In the genomic region with DNA sequence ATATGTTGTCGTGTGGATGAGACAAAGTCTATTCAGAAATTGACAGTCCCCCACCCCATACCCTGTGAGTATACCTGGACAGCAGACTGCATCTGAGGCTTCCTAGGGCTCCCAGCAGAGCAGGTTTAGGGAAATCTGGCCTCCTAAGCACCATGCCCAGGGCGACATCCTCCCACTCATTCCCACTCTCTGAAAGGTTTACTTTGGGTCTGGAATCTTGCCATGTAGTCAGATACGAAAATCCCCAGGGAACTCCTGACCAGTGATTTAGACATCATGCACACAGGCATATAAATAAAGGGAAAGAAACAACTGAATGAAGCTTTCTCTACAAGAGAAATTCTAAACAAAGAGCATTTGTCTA, we compare ENCODE assay signal across 1 cellular context.
TF ChIP-seq lines count a peak whose summit lies in the region.

No MANE protein-coding gene starts in this region.

TF ChIP-seq in GM23338, 12 proteins besides CTCF, POLR2A, EP300 and RAD21 (continued from another document):
- TF ChIP-seq, protein P1, sequence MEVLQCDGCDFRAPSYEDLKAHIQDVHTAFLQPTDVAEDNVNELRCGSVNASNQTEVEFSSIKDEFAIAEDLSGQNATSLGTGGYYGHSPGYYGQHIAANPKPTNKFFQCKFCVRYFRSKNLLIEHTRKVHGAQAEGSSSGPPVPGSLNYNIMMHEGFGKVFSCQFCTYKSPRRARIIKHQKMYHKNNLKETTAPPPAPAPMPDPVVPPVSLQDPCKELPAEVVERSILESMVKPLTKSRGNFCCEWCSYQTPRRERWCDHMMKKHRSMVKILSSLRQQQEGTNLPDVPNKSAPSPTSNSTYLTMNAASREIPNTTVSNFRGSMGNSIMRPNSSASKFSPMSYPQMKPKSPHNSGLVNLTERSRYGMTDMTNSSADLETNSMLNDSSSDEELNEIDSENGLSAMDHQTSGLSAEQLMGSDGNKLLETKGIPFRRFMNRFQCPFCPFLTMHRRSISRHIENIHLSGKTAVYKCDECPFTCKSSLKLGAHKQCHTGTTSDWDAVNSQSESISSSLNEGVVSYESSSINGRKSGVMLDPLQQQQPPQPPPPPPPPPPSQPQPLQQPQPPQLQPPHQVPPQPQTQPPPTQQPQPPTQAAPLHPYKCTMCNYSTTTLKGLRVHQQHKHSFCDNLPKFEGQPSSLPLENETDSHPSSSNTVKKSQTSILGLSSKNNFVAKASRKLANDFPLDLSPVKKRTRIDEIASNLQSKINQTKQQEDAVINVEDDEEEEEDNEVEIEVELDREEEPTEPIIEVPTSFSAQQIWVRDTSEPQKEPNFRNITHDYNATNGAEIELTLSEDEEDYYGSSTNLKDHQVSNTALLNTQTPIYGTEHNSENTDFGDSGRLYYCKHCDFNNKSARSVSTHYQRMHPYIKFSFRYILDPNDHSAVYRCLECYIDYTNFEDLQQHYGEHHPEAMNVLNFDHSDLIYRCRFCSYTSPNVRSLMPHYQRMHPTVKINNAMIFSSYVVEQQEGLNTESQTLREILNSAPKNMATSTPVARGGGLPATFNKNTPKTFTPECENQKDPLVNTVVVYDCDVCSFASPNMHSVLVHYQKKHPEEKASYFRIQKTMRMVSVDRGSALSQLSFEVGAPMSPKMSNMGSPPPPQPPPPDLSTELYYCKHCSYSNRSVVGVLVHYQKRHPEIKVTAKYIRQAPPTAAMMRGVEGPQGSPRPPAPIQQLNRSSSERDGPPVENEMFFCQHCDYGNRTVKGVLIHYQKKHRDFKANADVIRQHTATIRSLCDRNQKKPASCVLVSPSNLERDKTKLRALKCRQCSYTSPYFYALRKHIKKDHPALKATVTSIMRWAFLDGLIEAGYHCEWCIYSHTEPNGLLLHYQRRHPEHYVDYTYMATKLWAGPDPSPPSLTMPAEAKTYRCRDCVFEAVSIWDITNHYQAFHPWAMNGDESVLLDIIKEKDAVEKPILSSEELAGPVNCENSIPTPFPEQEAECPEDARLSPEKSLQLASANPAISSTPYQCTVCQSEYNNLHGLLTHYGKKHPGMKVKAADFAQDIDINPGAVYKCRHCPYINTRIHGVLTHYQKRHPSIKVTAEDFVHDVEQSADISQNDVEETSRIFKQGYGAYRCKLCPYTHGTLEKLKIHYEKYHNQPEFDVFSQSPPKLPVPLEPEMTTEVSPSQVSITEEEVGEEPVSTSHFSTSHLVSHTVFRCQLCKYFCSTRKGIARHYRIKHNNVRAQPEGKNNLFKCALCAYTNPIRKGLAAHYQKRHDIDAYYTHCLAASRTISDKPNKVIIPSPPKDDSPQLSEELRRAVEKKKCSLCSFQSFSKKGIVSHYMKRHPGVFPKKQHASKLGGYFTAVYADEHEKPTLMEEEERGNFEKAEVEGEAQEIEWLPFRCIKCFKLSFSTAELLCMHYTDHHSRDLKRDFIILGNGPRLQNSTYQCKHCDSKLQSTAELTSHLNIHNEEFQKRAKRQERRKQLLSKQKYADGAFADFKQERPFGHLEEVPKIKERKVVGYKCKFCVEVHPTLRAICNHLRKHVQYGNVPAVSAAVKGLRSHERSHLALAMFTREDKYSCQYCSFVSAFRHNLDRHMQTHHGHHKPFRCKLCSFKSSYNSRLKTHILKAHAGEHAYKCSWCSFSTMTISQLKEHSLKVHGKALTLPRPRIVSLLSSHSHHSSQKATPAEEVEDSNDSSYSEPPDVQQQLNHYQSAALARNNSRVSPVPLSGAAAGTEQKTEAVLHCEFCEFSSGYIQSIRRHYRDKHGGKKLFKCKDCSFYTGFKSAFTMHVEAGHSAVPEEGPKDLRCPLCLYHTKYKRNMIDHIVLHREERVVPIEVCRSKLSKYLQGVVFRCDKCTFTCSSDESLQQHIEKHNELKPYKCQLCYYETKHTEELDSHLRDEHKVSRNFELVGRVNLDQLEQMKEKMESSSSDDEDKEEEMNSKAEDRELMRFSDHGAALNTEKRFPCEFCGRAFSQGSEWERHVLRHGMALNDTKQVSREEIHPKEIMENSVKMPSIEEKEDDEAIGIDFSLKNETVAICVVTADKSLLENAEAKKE (CRISPR knock-in tag; IDR thresholded peaks at IDR 0.05) = no peak
- TF ChIP-seq, protein P2, sequence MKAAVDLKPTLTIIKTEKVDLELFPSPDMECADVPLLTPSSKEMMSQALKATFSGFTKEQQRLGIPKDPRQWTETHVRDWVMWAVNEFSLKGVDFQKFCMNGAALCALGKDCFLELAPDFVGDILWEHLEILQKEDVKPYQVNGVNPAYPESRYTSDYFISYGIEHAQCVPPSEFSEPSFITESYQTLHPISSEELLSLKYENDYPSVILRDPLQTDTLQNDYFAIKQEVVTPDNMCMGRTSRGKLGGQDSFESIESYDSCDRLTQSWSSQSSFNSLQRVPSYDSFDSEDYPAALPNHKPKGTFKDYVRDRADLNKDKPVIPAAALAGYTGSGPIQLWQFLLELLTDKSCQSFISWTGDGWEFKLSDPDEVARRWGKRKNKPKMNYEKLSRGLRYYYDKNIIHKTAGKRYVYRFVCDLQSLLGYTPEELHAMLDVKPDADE (IDR thresholded peaks at IDR 0.05) = no peak
- no peak for TF ChIP-seq NANOG (IDR thresholded peaks at IDR 0.05; ENCODE audit: borderline replicate concordance)
- TF ChIP-seq JUNB (IDR thresholded peaks at IDR 0.05; ENCODE audit: unreplicated experiment) = no peak
- no peak for TF ChIP-seq STAT1 (IDR thresholded peaks at IDR 0.05; ENCODE audit: unreplicated experiment)
- no peak for TF ChIP-seq ZNF331 (CRISPR knock-in tag; IDR thresholded peaks at IDR 0.05; ENCODE audit: low read depth)
- TF ChIP-seq EZH2phosphoT487 (IDR thresholded peaks at IDR 0.05; ENCODE audit: unreplicated experiment) = no peak
- TF ChIP-seq, protein P3, sequence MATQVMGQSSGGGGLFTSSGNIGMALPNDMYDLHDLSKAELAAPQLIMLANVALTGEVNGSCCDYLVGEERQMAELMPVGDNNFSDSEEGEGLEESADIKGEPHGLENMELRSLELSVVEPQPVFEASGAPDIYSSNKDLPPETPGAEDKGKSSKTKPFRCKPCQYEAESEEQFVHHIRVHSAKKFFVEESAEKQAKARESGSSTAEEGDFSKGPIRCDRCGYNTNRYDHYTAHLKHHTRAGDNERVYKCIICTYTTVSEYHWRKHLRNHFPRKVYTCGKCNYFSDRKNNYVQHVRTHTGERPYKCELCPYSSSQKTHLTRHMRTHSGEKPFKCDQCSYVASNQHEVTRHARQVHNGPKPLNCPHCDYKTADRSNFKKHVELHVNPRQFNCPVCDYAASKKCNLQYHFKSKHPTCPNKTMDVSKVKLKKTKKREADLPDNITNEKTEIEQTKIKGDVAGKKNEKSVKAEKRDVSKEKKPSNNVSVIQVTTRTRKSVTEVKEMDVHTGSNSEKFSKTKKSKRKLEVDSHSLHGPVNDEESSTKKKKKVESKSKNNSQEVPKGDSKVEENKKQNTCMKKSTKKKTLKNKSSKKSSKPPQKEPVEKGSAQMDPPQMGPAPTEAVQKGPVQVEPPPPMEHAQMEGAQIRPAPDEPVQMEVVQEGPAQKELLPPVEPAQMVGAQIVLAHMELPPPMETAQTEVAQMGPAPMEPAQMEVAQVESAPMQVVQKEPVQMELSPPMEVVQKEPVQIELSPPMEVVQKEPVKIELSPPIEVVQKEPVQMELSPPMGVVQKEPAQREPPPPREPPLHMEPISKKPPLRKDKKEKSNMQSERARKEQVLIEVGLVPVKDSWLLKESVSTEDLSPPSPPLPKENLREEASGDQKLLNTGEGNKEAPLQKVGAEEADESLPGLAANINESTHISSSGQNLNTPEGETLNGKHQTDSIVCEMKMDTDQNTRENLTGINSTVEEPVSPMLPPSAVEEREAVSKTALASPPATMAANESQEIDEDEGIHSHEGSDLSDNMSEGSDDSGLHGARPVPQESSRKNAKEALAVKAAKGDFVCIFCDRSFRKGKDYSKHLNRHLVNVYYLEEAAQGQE (IDR thresholded peaks at IDR 0.05; ENCODE audit: unreplicated experiment) = no peak
